ENCODE assay signal across 1 cellular context in genomic region chr2:70942900-70943871, GRCh38.
TF ChIP-seq lines count a peak whose summit lies in the region.

No MANE protein-coding gene starts in this region.

TF ChIP-seq in SK-N-SH, 30 proteins besides CTCF, POLR2A, EP300 and RAD21 (continued from another document):
- TF ChIP-seq FOXJ3 (CRISPR knock-in tag; IDR thresholded peaks at IDR 0.05), result 0 out of 2 replicates have a peak, but pooled peaks have one; percentile 65
- no peak for TF ChIP-seq TAF1 (IDR thresholded peaks at IDR 0.05; ENCODE audit: borderline replicate concordance, low read depth, low read length)
- TF ChIP-seq USF2 (IDR thresholded peaks at IDR 0.05; ENCODE audit: borderline replicate concordance, low read depth, low read length), result no peak
- TF ChIP-seq PBX3 (IDR thresholded peaks at IDR 0.05), result no peak
- TF ChIP-seq RCOR1 (IDR thresholded peaks at IDR 0.05; ENCODE audit: low read length), result peak; percentile 64
- no peak for TF ChIP-seq MEF2A (IDR thresholded peaks at IDR 0.05; ENCODE audit: borderline replicate concordance, low read depth)
- no peak for TF ChIP-seq FOXM1 (IDR thresholded peaks at IDR 0.05; ENCODE audit: low read depth)
- TF ChIP-seq JUND (IDR thresholded peaks at IDR 0.05), result no peak
- TF ChIP-seq EZH2phosphoT487 (IDR thresholded peaks at IDR 0.05; ENCODE audit: borderline replicate concordance, low read depth), result no peak
- TF ChIP-seq CHD2 (IDR thresholded peaks at IDR 0.05; ENCODE audit: low read length, partially characterized antibody), result peak; percentile 60
- TF ChIP-seq TEAD4 (IDR thresholded peaks at IDR 0.05; ENCODE audit: borderline replicate concordance, insufficient read depth), result no peak
- TF ChIP-seq ELF1 (IDR thresholded peaks at IDR 0.05), result no peak
- no peak for TF ChIP-seq REST (IDR thresholded peaks at IDR 0.05; ENCODE audit: low read depth, low read length)
- no peak for TF ChIP-seq NFIC (IDR thresholded peaks at IDR 0.05; ENCODE audit: borderline replicate concordance)
- TF ChIP-seq TCF12 (IDR thresholded peaks at IDR 0.05), result peak; percentile 25; the same call in 1 of the 2 replicates
- TF ChIP-seq USF1 (IDR thresholded peaks at IDR 0.05; ENCODE audit: borderline replicate concordance, low read depth), result no peak
- no peak for TF ChIP-seq GABPA (IDR thresholded peaks at IDR 0.05; ENCODE audit: low read depth)
- TF ChIP-seq IRF3 (IDR thresholded peaks at IDR 0.05; ENCODE audit: low read depth, low read length), result no peak
- TF ChIP-seq SMC3 (IDR thresholded peaks at IDR 0.05; ENCODE audit: low read depth, low read length), result no peak
- TF ChIP-seq GATA2 (CRISPR knock-in tag; IDR thresholded peaks at IDR 0.05), result 0 out of 2 replicates have a peak, but pooled peaks have one; percentile 34
- TF ChIP-seq FOSL2 (IDR thresholded peaks at IDR 0.05; ENCODE audit: borderline replicate concordance, low read depth), result no peak
- TF ChIP-seq RFX5 (IDR thresholded peaks at IDR 0.05; ENCODE audit: low read length), result no peak
- TF ChIP-seq RXRA (IDR thresholded peaks at IDR 0.05; ENCODE audit: borderline replicate concordance, low read depth), result no peak
- TF ChIP-seq YY1 (IDR thresholded peaks at IDR 0.05; ENCODE audit: low read depth), result no peak
- TF ChIP-seq NRF1 (IDR thresholded peaks at IDR 0.05; ENCODE audit: low read depth, low read length), result no peak
- TF ChIP-seq SIN3A (IDR thresholded peaks at IDR 0.05; ENCODE audit: borderline replicate concordance, low read depth, low read length), result no peak
- TF ChIP-seq MAX (IDR thresholded peaks at IDR 0.05; ENCODE audit: low read depth), result no peak
- TF ChIP-seq ZBTB33 (IDR thresholded peaks at IDR 0.05; ENCODE audit: borderline replicate concordance, low read depth), result no peak
